ENCODE assay signal across 14 cellular contexts in genomic region chr6:48109902-48110301, GRCh38. TPM values are rescaled to one million over a fixed set of nuclear protein-coding genes. Genes with fewer than 3 reads are reported as not detected.
DNase-seq lines count a peak whose midpoint lies in the region; ATAC-seq and TF ChIP-seq lines count a peak whose summit lies in the region.
"Had no signal": no experiment of that assay in that cellular context is flagged by ENCODE, and none has a peak within 500 bp of the region (broad histone marks: within the 10 kb centered on the region; RNA-seq: fewer than 3 reads in every experiment).

No MANE protein-coding gene starts in this region.

- H3K27ac ChIP-seq in WERI-Rb-1 (peak overlapping the region; percentile 95), prostate gland (peak overlapping the region in 1 of 2 donors; percentile 46)
- H3K27ac ChIP-seq: A549, esophagus muscularis mucosa had no signal

- DNase-seq in NCI-H345 (lab: John Stamatoyannopoulos, UW) (peak; percentile 24), NCI-H345 treated with DMSO at 0.1 percent for 48 hours (lab: John Stamatoyannopoulos, UW; ENCODE audit: unreplicated experiment) (no peak), WERI-Rb-1 (no peak), fibroblast of villous mesenchyme (ENCODE audit: low read depth) (no peak), prostate gland (ENCODE audit: low spot score) (peak; percentile 4), C1 segment of cervical spinal cord (lab: John Stamatoyannopoulos, UW) (no peak), NCI-H226 (no peak)
- DNase-seq: mucosa of descending colon; NCI-H1694 treated with DMSO at 0.1 percent for 48 hours; stimulated activated CD4-positive, alpha-beta T cell treated with anti-CD3 and anti-CD28 coated beads, Interleukin-4, amount 100 ng/mL, for 24 hours had no signal

- H3K27me3 ChIP-seq in WERI-Rb-1 (ENCODE audit: insufficient read depth, low read depth, severe bottlenecking) (no peaks in the 10 kb centered on the region), prostate gland (replicated peaks; ENCODE audit: insufficient read depth) (no peaks in the 10 kb centered on the region)
- H3K27me3 ChIP-seq: esophagus muscularis mucosa had no signal

- no peaks in the 10 kb centered on the region for H3K4me1 ChIP-seq in prostate gland (replicated peaks)
- H3K4me1 ChIP-seq: esophagus muscularis mucosa had no signal

- H3K9me3 ChIP-seq in WERI-Rb-1 (ENCODE audit: severe bottlenecking) = no peaks in the 10 kb centered on the region
- H3K9me3 ChIP-seq in prostate gland = no peaks in the 10 kb centered on the region
- H3K9me3 ChIP-seq: A549, esophagus muscularis mucosa, mucosa of descending colon had no signal

- no peak for TF ChIP-seq POLR2A in prostate gland (IDR thresholded peaks at IDR 0.05)

- WGBS in prostate gland = 36% methylated on average over 3 of the region's 3 CpGs

- TF ChIP-seq CTCF in WERI-Rb-1 (IDR thresholded peaks at IDR 0.05; ENCODE audit: low read depth, low read length) (no peak), fibroblast of villous mesenchyme (IDR thresholded peaks at IDR 0.05; ENCODE audit: insufficient read depth, low read depth, low read length) (no peak), prostate gland (IDR thresholded peaks at IDR 0.05) (no peak)

- ATAC-seq in HG02571 (IDR thresholded peaks at IDR 0.05; ENCODE audit: unreplicated experiment) = no peak
- ATAC-seq: A549, mucosa of descending colon, Right ventricle myocardium inferior had no signal

- H3K4me3 ChIP-seq in WERI-Rb-1 (ENCODE audit: low read depth, low read length) = peak overlapping the region; percentile 88
- H3K4me3 ChIP-seq in fibroblast of villous mesenchyme (ENCODE audit: low read depth, low read length) = peak overlapping the region; percentile 34
- H3K4me3 ChIP-seq in prostate gland = peak overlapping the region in 1 of 2 donors; percentile 4
- H3K4me3 ChIP-seq: A549, mucosa of descending colon had no signal

- intact Hi-C loops in prostate gland (cut with DNase I) = no loop called here

- H3K36me3 ChIP-seq in WERI-Rb-1 = no peaks in the 10 kb centered on the region
- H3K36me3 ChIP-seq in prostate gland = no peaks in the 10 kb centered on the region
- H3K36me3 ChIP-seq: esophagus muscularis mucosa had no signal

RNA-seq across cellular contexts. Expression of gene PTCHD4, which starts 1.1 kb away (rescaled TPM):
- 4.2 and 4.7 TPM in 2 replicates for total RNA-seq in fibroblast of villous mesenchyme
- total RNA-seq in prostate gland = 1 to 10 TPM; 1.0 to 1.1 TPM

Comparison
In these comparisons a context has a peak if more than half of its experiments do, and no peak if none do; other contexts are left out.
1. DNase-seq: peak in NCI-H345 (single experiment) and prostate gland (single experiment); none in NCI-H345 treated with DMSO at 0.1 percent for 48 hours (single experiment), WERI-Rb-1 (single experiment), fibroblast of villous mesenchyme (single experiment), C1 segment of cervical spinal cord (0 of 14) and NCI-H226 (single experiment).